Comparison of ENCODE assay signal across 1 cellular context in genomic region chr11:119347242-119347641, GRCh38.
A peak's percentile ranks its signal among the peaks of the same experiment; 100 is the strongest.
TF ChIP-seq lines count a peak whose summit lies in the region.

No MANE protein-coding gene starts in this region.

TF ChIP-seq in HepG2, 621 proteins besides CTCF, POLR2A, EP300 and RAD21:
- TF ChIP-seq ZNF768 (CRISPR knock-in tag; IDR thresholded peaks at IDR 0.05) (peak; percentile 83; the same call in 1 of the 2 replicates), SATB2 (CRISPR knock-in tag; IDR thresholded peaks at IDR 0.05) (no peak), ZNF660 (CRISPR knock-in tag; IDR thresholded peaks at IDR 0.05; ENCODE audit: borderline replicate concordance, low read depth) (no peak), NR1H2 (CRISPR knock-in tag; IDR thresholded peaks at IDR 0.05; ENCODE audit: borderline replicate concordance, low read depth) (no peak), HNF4A (CRISPR knock-in tag; IDR thresholded peaks at IDR 0.05) (0 out of 2 replicates have a peak, but pooled peaks have one; percentile 26), ZMYM3 (CRISPR knock-in tag; IDR thresholded peaks at IDR 0.05) (peak; percentile 81), ZNF678 (CRISPR knock-in tag; IDR thresholded peaks at IDR 0.05) (no peak), CREB1 (IDR thresholded peaks at IDR 0.05) (0 out of 2 replicates have a peak, but pooled peaks have one; percentile 8), CREB1 (CRISPR knock-in tag; IDR thresholded peaks at IDR 0.05) (no peak), KIAA2018 (CRISPR knock-in tag; IDR thresholded peaks at IDR 0.05; ENCODE audit: borderline replicate concordance) (no peak)
- TF ChIP-seq, protein P1, sequence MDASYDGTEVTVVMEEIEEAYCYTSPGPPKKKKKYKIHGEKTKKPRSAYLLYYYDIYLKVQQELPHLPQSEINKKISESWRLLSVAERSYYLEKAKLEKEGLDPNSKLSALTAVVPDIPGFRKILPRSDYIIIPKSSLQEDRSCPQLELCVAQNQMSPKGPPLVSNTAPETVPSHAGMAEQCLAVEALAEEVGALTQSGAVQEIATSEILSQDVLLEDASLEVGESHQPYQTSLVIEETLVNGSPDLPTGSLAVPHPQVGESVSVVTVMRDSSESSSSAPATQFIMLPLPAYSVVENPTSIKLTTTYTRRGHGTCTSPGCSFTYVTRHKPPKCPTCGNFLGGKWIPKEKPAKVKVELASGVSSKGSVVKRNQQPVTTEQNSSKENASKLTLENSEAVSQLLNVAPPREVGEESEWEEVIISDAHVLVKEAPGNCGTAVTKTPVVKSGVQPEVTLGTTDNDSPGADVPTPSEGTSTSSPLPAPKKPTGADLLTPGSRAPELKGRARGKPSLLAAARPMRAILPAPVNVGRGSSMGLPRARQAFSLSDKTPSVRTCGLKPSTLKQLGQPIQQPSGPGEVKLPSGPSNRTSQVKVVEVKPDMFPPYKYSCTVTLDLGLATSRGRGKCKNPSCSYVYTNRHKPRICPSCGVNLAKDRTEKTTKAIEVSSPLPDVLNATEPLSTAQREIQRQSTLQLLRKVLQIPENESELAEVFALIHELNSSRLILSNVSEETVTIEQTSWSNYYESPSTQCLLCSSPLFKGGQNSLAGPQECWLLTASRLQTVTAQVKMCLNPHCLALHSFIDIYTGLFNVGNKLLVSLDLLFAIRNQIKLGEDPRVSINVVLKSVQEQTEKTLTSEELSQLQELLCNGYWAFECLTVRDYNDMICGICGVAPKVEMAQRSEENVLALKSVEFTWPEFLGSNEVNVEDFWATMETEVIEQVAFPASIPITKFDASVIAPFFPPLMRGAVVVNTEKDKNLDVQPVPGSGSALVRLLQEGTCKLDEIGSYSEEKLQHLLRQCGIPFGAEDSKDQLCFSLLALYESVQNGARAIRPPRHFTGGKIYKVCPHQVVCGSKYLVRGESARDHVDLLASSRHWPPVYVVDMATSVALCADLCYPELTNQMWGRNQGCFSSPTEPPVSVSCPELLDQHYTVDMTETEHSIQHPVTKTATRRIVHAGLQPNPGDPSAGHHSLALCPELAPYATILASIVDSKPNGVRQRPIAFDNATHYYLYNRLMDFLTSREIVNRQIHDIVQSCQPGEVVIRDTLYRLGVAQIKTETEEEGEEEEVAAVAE (CRISPR knock-in tag; IDR thresholded peaks at IDR 0.05; ENCODE audit: borderline replicate concordance): no peak
- TF ChIP-seq, protein P2, sequence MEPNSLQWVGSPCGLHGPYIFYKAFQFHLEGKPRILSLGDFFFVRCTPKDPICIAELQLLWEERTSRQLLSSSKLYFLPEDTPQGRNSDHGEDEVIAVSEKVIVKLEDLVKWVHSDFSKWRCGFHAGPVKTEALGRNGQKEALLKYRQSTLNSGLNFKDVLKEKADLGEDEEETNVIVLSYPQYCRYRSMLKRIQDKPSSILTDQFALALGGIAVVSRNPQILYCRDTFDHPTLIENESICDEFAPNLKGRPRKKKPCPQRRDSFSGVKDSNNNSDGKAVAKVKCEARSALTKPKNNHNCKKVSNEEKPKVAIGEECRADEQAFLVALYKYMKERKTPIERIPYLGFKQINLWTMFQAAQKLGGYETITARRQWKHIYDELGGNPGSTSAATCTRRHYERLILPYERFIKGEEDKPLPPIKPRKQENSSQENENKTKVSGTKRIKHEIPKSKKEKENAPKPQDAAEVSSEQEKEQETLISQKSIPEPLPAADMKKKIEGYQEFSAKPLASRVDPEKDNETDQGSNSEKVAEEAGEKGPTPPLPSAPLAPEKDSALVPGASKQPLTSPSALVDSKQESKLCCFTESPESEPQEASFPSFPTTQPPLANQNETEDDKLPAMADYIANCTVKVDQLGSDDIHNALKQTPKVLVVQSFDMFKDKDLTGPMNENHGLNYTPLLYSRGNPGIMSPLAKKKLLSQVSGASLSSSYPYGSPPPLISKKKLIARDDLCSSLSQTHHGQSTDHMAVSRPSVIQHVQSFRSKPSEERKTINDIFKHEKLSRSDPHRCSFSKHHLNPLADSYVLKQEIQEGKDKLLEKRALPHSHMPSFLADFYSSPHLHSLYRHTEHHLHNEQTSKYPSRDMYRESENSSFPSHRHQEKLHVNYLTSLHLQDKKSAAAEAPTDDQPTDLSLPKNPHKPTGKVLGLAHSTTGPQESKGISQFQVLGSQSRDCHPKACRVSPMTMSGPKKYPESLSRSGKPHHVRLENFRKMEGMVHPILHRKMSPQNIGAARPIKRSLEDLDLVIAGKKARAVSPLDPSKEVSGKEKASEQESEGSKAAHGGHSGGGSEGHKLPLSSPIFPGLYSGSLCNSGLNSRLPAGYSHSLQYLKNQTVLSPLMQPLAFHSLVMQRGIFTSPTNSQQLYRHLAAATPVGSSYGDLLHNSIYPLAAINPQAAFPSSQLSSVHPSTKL (CRISPR knock-in tag; IDR thresholded peaks at IDR 0.05): no peak
